Comparison of ENCODE assay signal across 19 cellular contexts in genomic region chr11:46223252-46223513, GRCh38. TPM values are rescaled to one million over a fixed set of nuclear protein-coding genes. Genes with fewer than 3 reads are reported as not detected.
DNase-seq lines count a peak whose midpoint lies in the region; ATAC-seq and TF ChIP-seq lines count a peak whose summit lies in the region.
"Had no signal": no experiment of that assay in that cellular context is flagged by ENCODE, and none has a peak within 500 bp of the region (broad histone marks: within the 10 kb centered on the region; RNA-seq: fewer than 3 reads in every experiment).

No MANE protein-coding gene starts in this region.

- H3K9me3 ChIP-seq in HCT116 (ENCODE audit: control insufficient read depth in 1 of 2, insufficient read depth in 1 of 2, low read depth in 1 of 2, low read length in 2 of 2) (no peaks in the 10 kb centered on the region), mucosa of descending colon (no peaks in the 10 kb centered on the region), MM.1S (replicated peaks; ENCODE audit: insufficient read depth, low read length) (no peaks in the 10 kb centered on the region), neuronal stem cell (replicated peaks in 1 of 2; ENCODE audit: control insufficient read depth in 2 of 2, insufficient read depth in 1 of 2, low read depth in 1 of 2, low read length in 2 of 2) (peaks cover 0 to 1% of the 10 kb centered on the region in 2 donors)
- H3K9me3 ChIP-seq: BE2C; BLaER1 treated with 17β-estradiol and CSF1 and Interleukin-3, amounts not matched to agents 10 nM and 100 nM had no signal

- H3K4me2 ChIP-seq in HCT116 (ENCODE audit: low read length) (no peak overlapping the region), MM.1S (ENCODE audit: low read depth, low read length) (no peak overlapping the region), neuronal stem cell (ENCODE audit: insufficient read depth, low read length, poor library complexity, severe bottlenecking) (no peak overlapping the region)

- no peak for TF ChIP-seq CTCF in HCT116 (IDR thresholded peaks at IDR 0.05 in 2 of 3, conservative IDR thresholded peaks at IDR 0.05 in 1 of 3; ENCODE audit: borderline replicate concordance in 1 of 3, insufficient read depth in 1 of 3, low read depth in 2 of 3, low read length in 2 of 3)
- no peak for TF ChIP-seq CTCF in endothelial cell (IDR thresholded peaks at IDR 0.05; ENCODE audit: unreplicated experiment)
- no peak for TF ChIP-seq CTCF in mucosa of descending colon (IDR thresholded peaks at IDR 0.05)
- TF ChIP-seq CTCF in MM.1S (IDR thresholded peaks at IDR 0.05; ENCODE audit: low read length) = no peak

- intact Hi-C loops in HCT116 (cut with micrococcal nuclease) (no loop called here), mucosa of descending colon (cut with DNase I, micrococcal nuclease) (no loop called here)

- H3F3A ChIP-seq in MM.1S (ENCODE audit: insufficient read depth, low read length) = no peaks in the 10 kb centered on the region

- H3K27me3 Mint-ChIP-seq in endothelial cell (ENCODE audit: unreplicated experiment) = peaks cover 1% of the 10 kb centered on the region

- no peak for TF ChIP-seq RAD21 in HCT116 (IDR thresholded peaks at IDR 0.05; ENCODE audit: low read depth)

- H3K4me1 ChIP-seq in ACC112 (ENCODE audit: control insufficient read depth, insufficient read depth, low read length, unreplicated experiment) (no peaks in the 10 kb centered on the region), HCT116 (ENCODE audit: control insufficient read depth in 1 of 2, insufficient read depth in 2 of 2, low read length in 2 of 2) (peaks cover 0 to 4% of the 10 kb centered on the region in 2 experiments; a peak in 1 of 4 replicates), mucosa of descending colon (ENCODE audit: low read depth) (peaks cover 3% of the 10 kb centered on the region), MM.1S (ENCODE audit: low read length) (no peaks in the 10 kb centered on the region), neuronal stem cell (ENCODE audit: control insufficient read depth in 2 of 2, insufficient read depth in 1 of 2, low read depth in 1 of 2, low read length in 2 of 2) (no peaks in the 10 kb centered on the region)
- H3K4me1 ChIP-seq: BE2C had no signal

- H3K79me2 ChIP-seq in ACC112 (ENCODE audit: control insufficient read depth, insufficient read depth, low read length, unreplicated experiment) (no peaks in the 10 kb centered on the region), HCT116 (ENCODE audit: insufficient read depth, low read length) (no peaks in the 10 kb centered on the region), MM.1S (ENCODE audit: low read length) (no peaks in the 10 kb centered on the region)

- H3K4me3 ChIP-seq in ACC112 (ENCODE audit: low read depth, low read length) (no peak overlapping the region), HCT116 (replicated peaks in 1 of 2; ENCODE audit: low read depth in 1 of 2, low read length in 2 of 2) (no peak overlapping the region), mucosa of descending colon (no peak overlapping the region), MM.1S (ENCODE audit: low read length) (no peak overlapping the region), neuronal stem cell (ENCODE audit: low read length in 2 of 2) (no peak overlapping the region)
- H3K4me3 ChIP-seq: BLaER1 treated with 17β-estradiol and CSF1 and Interleukin-3, amounts not matched to agents 10 nM and 100 nM had no signal

- BruUV-seq in HCT116 (replicated peaks; lab: Mats Ljungman, UMichigan) = no TSS peak

- H3K9me2 ChIP-seq in HCT116 (ENCODE audit: insufficient read depth) (no peaks in the 10 kb centered on the region), MM.1S (replicated peaks; ENCODE audit: insufficient read depth, low read length) (no peaks in the 10 kb centered on the region)

- no peak overlapping the region for H2AK5ac ChIP-seq in neuronal stem cell (ENCODE audit: low read depth, low read length)

- no peak overlapping the region for H2BK12ac ChIP-seq in neuronal stem cell (ENCODE audit: low read length)

- no peaks in the 10 kb centered on the region for H3K79me1 ChIP-seq in neuronal stem cell (ENCODE audit: low read depth, low read length)

- H2BK120ac ChIP-seq in neuronal stem cell (ENCODE audit: low read depth, low read length) = no peak overlapping the region

- H3K27ac Mint-ChIP-seq in endothelial cell (ENCODE audit: unreplicated experiment) = peak overlapping the region; percentile 85
- H3K27ac Mint-ChIP-seq: CD4-positive, alpha-beta T cell; CD8-positive, alpha-beta memory T cell had no signal

- no peaks in the 10 kb centered on the region for H3K36me3 Mint-ChIP-seq in endothelial cell (ENCODE audit: low read depth, unreplicated experiment)
- H3K36me3 Mint-ChIP-seq: CD14-positive monocyte; CD8-positive, alpha-beta memory T cell had no signal

- no peak overlapping the region for H2BK15ac ChIP-seq in neuronal stem cell (ENCODE audit: low read length)

- POLR2A ChIA-PET in HCT116 (lab: Charles Lee) = no interaction called here

- CTCF ChIA-PET in HCT116 (lab: Charles Lee) = no interaction called here

- no peak overlapping the region for H2BK5ac ChIP-seq in neuronal stem cell (ENCODE audit: low read length)

- no peak overlapping the region for H3K14ac ChIP-seq in neuronal stem cell (ENCODE audit: low read length)

- no peak overlapping the region for H3K9ac ChIP-seq in HCT116 (ENCODE audit: low read length)
- H3K9ac ChIP-seq in MM.1S (ENCODE audit: low read length) = no peak overlapping the region
- no peak overlapping the region for H3K9ac ChIP-seq in neuronal stem cell (ENCODE audit: low read depth, low read length, poor library complexity)
- H3K9ac ChIP-seq: BLaER1 treated with 17β-estradiol and CSF1 and Interleukin-3, amounts not matched to agents 10 nM and 100 nM had no signal

- ATAC-seq in HCT116 = no peak
- ATAC-seq in mucosa of descending colon = peak; percentile 82
- ATAC-seq in GM18498 (IDR thresholded peaks at IDR 0.05; ENCODE audit: unreplicated experiment) = no peak
- no peak for ATAC-seq in GM18505 (IDR thresholded peaks at IDR 0.05; ENCODE audit: unreplicated experiment)

- H3K27ac ChIP-seq in ACC112 (ENCODE audit: low read depth, low read length) (no peak overlapping the region), HCT116 (ENCODE audit: low read depth, low read length) (no peak overlapping the region), MM.1S (ENCODE audit: low read length) (no peak overlapping the region), neuronal stem cell (replicated peaks; ENCODE audit: low read length) (no peak overlapping the region)
- H3K27ac ChIP-seq: 22Rv1; BLaER1 treated with 17β-estradiol and CSF1 and Interleukin-3, amounts not matched to agents 10 nM and 100 nM had no signal

- H2AFZ ChIP-seq in ACC112 (ENCODE audit: low read length, unreplicated experiment) = peak overlapping the region; percentile 85
- peak overlapping the region; percentile 4 for H2AFZ ChIP-seq in HCT116 (ENCODE audit: low read depth, low read length, poor library complexity, severe bottlenecking)
- H2AFZ ChIP-seq in MM.1S (ENCODE audit: low read length) = no peak overlapping the region
- no peak overlapping the region for H2AFZ ChIP-seq in neuronal stem cell (ENCODE audit: low read length)

- H3K4me3 Mint-ChIP-seq in endothelial cell (ENCODE audit: unreplicated experiment) = no peak overlapping the region
- H3K4me3 Mint-ChIP-seq: CD14-positive monocyte; CD4-positive, alpha-beta T cell; CD8-positive, alpha-beta memory T cell had no signal

- RAD21 ChIA-PET in HCT116 (lab: Charles Lee; ENCODE audit: low non-redundant PET in 1 of 2, low total read pairs in 2 of 2, uncharacterized antibody in 2 of 2, unreplicated experiment in 2 of 2) = no interaction called here

- TF ChIP-seq POLR2A in HCT116 (IDR thresholded peaks at IDR 0.05; ENCODE audit: borderline replicate concordance, extremely low read depth, insufficient read depth, insufficient read length) = no peak
- no peak for TF ChIP-seq POLR2A in GM18505 (IDR thresholded peaks at IDR 0.05; ENCODE audit: borderline replicate concordance, extremely low read depth, insufficient read depth, insufficient read length)

- no CpG with 5 or more reads among the region's 4 CpGs for WGBS in neuronal stem cell (ENCODE audit: extremely low coverage in 2 of 2, insufficient read length in 2 of 2, insufficient replicate concordance in 1 of 2), 2 donors

- no peak overlapping the region for H3K4ac ChIP-seq in neuronal stem cell (ENCODE audit: low read length)

- H4K91ac ChIP-seq in neuronal stem cell (ENCODE audit: low read depth, low read length, poor library complexity) = no peak overlapping the region

- peaks cover 32% of the 10 kb centered on the region for H3K4me1 Mint-ChIP-seq in endothelial cell (ENCODE audit: unreplicated experiment)
- H3K4me1 Mint-ChIP-seq: CD8-positive, alpha-beta memory T cell had no signal

- no peaks in the 10 kb centered on the region for H3K36me3 ChIP-seq in ACC112 (ENCODE audit: insufficient read depth, low read length)
- H3K36me3 ChIP-seq in HCT116 (ENCODE audit: control insufficient read depth in 1 of 2, insufficient read depth in 2 of 2, low read length in 2 of 2) = no peaks in the 10 kb centered on the region
- no peaks in the 10 kb centered on the region for H3K36me3 ChIP-seq in mucosa of descending colon (ENCODE audit: low read depth)
- no peaks in the 10 kb centered on the region for H3K36me3 ChIP-seq in MM.1S (replicated peaks; ENCODE audit: insufficient read depth, low read length)
- H3K36me3 ChIP-seq in neuronal stem cell (replicated peaks in 1 of 2; ENCODE audit: control insufficient read depth in 2 of 2, insufficient read depth in 2 of 2, low read length in 2 of 2) = no peaks in the 10 kb centered on the region
- H3K36me3 ChIP-seq: BE2C; BLaER1 treated with 17β-estradiol and CSF1 and Interleukin-3, amounts not matched to agents 10 nM and 100 nM had no signal

- H4K20me1 ChIP-seq in HCT116 (ENCODE audit: insufficient read depth) = no peaks in the 10 kb centered on the region
- H4K20me1 ChIP-seq in MM.1S (ENCODE audit: insufficient read depth, low read length) = no peaks in the 10 kb centered on the region
- H4K20me1 ChIP-seq: BLaER1 treated with 17β-estradiol and CSF1 and Interleukin-3, amounts not matched to agents 10 nM and 100 nM had no signal

- H3K23ac ChIP-seq in neuronal stem cell (ENCODE audit: low read depth, low read length, poor library complexity) = no peak overlapping the region

- DNase-seq in HCT116 (ENCODE audit: low read depth, low spot score) (no peak), endothelial cell (ENCODE audit: low spot score) (no peak), mucosa of descending colon (no peak), MM.1S (no peak), neuronal stem cell (ENCODE audit: low spot score) (no peak)
- DNase-seq: AML-193; BE2C; CD4-positive, alpha-beta T cell; CD8-positive, alpha-beta memory T cell; DMS53; DMS79 treated with DMSO at 0.1 percent for 48 hours; GF-D8; HCEC 1CT had no signal

- H4K8ac ChIP-seq in neuronal stem cell (ENCODE audit: low read depth, low read length) = no peak overlapping the region

- no peaks in the 10 kb centered on the region for H3K27me3 ChIP-seq in ACC112 (ENCODE audit: insufficient read depth, low read length)
- no peaks in the 10 kb centered on the region for H3K27me3 ChIP-seq in HCT116 (ENCODE audit: insufficient read depth, low read length)
- no peaks in the 10 kb centered on the region for H3K27me3 ChIP-seq in MM.1S (replicated peaks; ENCODE audit: insufficient read depth, low read length)
- H3K27me3 ChIP-seq in neuronal stem cell (ENCODE audit: control insufficient read depth in 3 of 3, insufficient read depth in 3 of 3, low read depth in 1 of 3, low read length in 3 of 3) = no peaks in the 10 kb centered on the region
- H3K27me3 ChIP-seq: BE2C; BLaER1 treated with 17β-estradiol and CSF1 and Interleukin-3, amounts not matched to agents 10 nM and 100 nM had no signal

- no peak overlapping the region for H3K18ac ChIP-seq in neuronal stem cell (ENCODE audit: low read length)

- no peaks in the 10 kb centered on the region for H3K9me3 Mint-ChIP-seq in endothelial cell (ENCODE audit: unreplicated experiment)
- H3K9me3 Mint-ChIP-seq: CD14-positive monocyte; CD4-positive, alpha-beta T cell had no signal

RNA-seq across cellular contexts. Expression of gene CREB3L1, which starts 54.3 kb away (rescaled TPM):
- 0.37 TPM for total RNA-seq in HCT116 (2021; ENCODE audit: unreplicated experiment)
- 0.29 and 0.30 TPM in 2 replicates for polyA plus RNA-seq in HCT116 (2012)
- total RNA-seq in endothelial cell (ENCODE audit: unreplicated experiment) = 21.6 TPM
- total RNA-seq in mucosa of descending colon = 100 to 1,000 TPM in 2 of 3 donors, 10 to 100 TPM in 1; 52.7 to 140 (median 108) TPM
- polyA plus RNA-seq in neuronal stem cell (2013, experiment 1 of 2) = 8.4 TPM
- polyA plus RNA-seq in neuronal stem cell (2013, experiment 2 of 2) = 8.8 TPM
- total RNA-seq: CD4-positive, alpha-beta T cell; CD8-positive, alpha-beta memory T cell had no signal
- polyA plus RNA-seq: CD14-positive monocyte; CD8-positive, alpha-beta memory T cell had no signal

Comparison
In these comparisons a context has a peak if more than half of its experiments do, and no peak if none do; other contexts are left out.
1. H2AFZ ChIP-seq: peak in ACC112 (single experiment) and HCT116 (single experiment); none in MM.1S (single experiment) and neuronal stem cell (single experiment).
2. RNA of gene CREB3L1, which starts 54.3 kb away (total RNA-seq): 52.7 to 140 TPM in mucosa of descending colon and 21.6 TPM in endothelial cell (single experiment); 0.37 TPM in HCT116 (single experiment); every median in the first group is over 10 times any median in the second.